ENCODE assay signal across 8 cellular contexts in genomic region chrX:155819966-155820491, GRCh38.
DNase-seq lines count a peak whose midpoint lies in the region; ATAC-seq and TF ChIP-seq lines count a peak whose summit lies in the region.

No MANE protein-coding gene starts in this region.

- H3K9me3 Mint-ChIP-seq in activated CD4-positive, alpha-beta T cell treated with anti-CD3 and anti-CD28 coated beads, Interleukin-2, amount 10 ng/mL, durations not matched to agents 7 days and 5 days, result no peaks in the 10 kb centered on the region
- peaks cover 0 to 19% (median 5%) of the 10 kb centered on the region in 11 donors for H3K9me3 Mint-ChIP-seq in naive thymus-derived CD4-positive, alpha-beta T cell

- DNase-seq in DMS53 (lab: John Stamatoyannopoulos, UW) (peak; percentile 89), NCI-H526 (lab: John Stamatoyannopoulos, UW) (peak; percentile 93 to 96), epithelial cell of prostate (ENCODE audit: low read depth, low spot score) (peak; percentile 82), thyroid gland (peak; percentile 70 to 76)
- DNase-seq in activated CD4-positive, alpha-beta T cell treated with anti-CD3 and anti-CD28 coated beads, Interleukin-2, amount 10 ng/mL, durations not matched to agents 7 days and 5 days, result peak; percentile 52
- peak in 7 of 9 donors; percentile 12 to 50 (median 39) for DNase-seq in naive thymus-derived CD4-positive, alpha-beta T cell

- WGBS in thyroid gland, 2 donors, result 58 to 76% methylated on average over 3 of the region's 3 CpGs

- no peak overlapping the region for H3K4me3 ChIP-seq in naive thymus-derived CD4-positive, alpha-beta T cell (ENCODE audit: low read length)
- H3K4me3 ChIP-seq in thyroid gland (replicated peaks in 1 of 3), result no peak overlapping the region

- H3K4me3 Mint-ChIP-seq in activated CD4-positive, alpha-beta T cell treated with anti-CD3 and anti-CD28 coated beads, Interleukin-2, amount 10 ng/mL, durations not matched to agents 7 days and 5 days, result no peak overlapping the region
- no peak overlapping the region for H3K4me3 Mint-ChIP-seq in naive thymus-derived CD4-positive, alpha-beta T cell

- peak in 5 of 6 experiments; percentile 18 to 79 (median 53) for TF ChIP-seq CTCF in thyroid gland (IDR thresholded peaks at IDR 0.05)

- H3K27ac ChIP-seq in epithelial cell of prostate (no peak overlapping the region), thyroid gland (no peak overlapping the region)
- no peak overlapping the region for H3K27ac ChIP-seq in naive thymus-derived CD4-positive, alpha-beta T cell (ENCODE audit: low read depth, low read length)

- no peak for TF ChIP-seq POLR2A in thyroid gland (IDR thresholded peaks at IDR 0.05)

- peaks cover 2% of the 10 kb centered on the region for H3K4me1 Mint-ChIP-seq in activated CD4-positive, alpha-beta T cell treated with anti-CD3 and anti-CD28 coated beads, Interleukin-2, amount 10 ng/mL, durations not matched to agents 7 days and 5 days
- peaks cover 0 to 3% (median 0%) of the 10 kb centered on the region in 7 donors for H3K4me1 Mint-ChIP-seq in naive thymus-derived CD4-positive, alpha-beta T cell

- no peaks in the 10 kb centered on the region for H3K36me3 ChIP-seq in naive thymus-derived CD4-positive, alpha-beta T cell (ENCODE audit: control insufficient read depth in 2 of 3, insufficient read depth in 3 of 3, low read length in 3 of 3)
- no peaks in the 10 kb centered on the region for H3K36me3 ChIP-seq in thyroid gland

- no peaks in the 10 kb centered on the region for H3K9me3 ChIP-seq in naive thymus-derived CD4-positive, alpha-beta T cell (ENCODE audit: control insufficient read depth in 2 of 3, low read length in 3 of 3)
- H3K9me3 ChIP-seq in thyroid gland, result no peaks in the 10 kb centered on the region

- H3K27me3 ChIP-seq in naive thymus-derived CD4-positive, alpha-beta T cell (ENCODE audit: control insufficient read depth in 2 of 2, insufficient read depth in 2 of 2, low read length in 2 of 2), result no peaks in the 10 kb centered on the region
- no peaks in the 10 kb centered on the region for H3K27me3 ChIP-seq in thyroid gland

- CTCF ChIA-PET in activated CD4-positive, alpha-beta T cell treated with anti-CD3 and anti-CD28 coated beads, Interleukin-2, amount 10 ng/mL, durations not matched to agents 7 days and 5 days (lab: Charles Lee), result no interaction called here
- CTCF ChIA-PET in naive thymus-derived CD4-positive, alpha-beta T cell (lab: Charles Lee), result no interaction called here

- no peaks in the 10 kb centered on the region for H3K36me3 Mint-ChIP-seq in activated CD4-positive, alpha-beta T cell treated with anti-CD3 and anti-CD28 coated beads, Interleukin-2, amount 10 ng/mL, durations not matched to agents 7 days and 5 days (ENCODE audit: low read depth)
- H3K36me3 Mint-ChIP-seq in naive thymus-derived CD4-positive, alpha-beta T cell, result no peaks in the 10 kb centered on the region

- no peak overlapping the region for H3K27ac Mint-ChIP-seq in activated CD4-positive, alpha-beta T cell treated with anti-CD3 and anti-CD28 coated beads, Interleukin-2, amount 10 ng/mL, durations not matched to agents 7 days and 5 days
- no peak overlapping the region for H3K27ac Mint-ChIP-seq in naive thymus-derived CD4-positive, alpha-beta T cell

- POLR2A ChIA-PET in activated CD4-positive, alpha-beta T cell treated with anti-CD3 and anti-CD28 coated beads, Interleukin-2, amount 10 ng/mL, durations not matched to agents 7 days and 5 days (lab: Charles Lee), result no interaction called here
- POLR2A ChIA-PET in naive thymus-derived CD4-positive, alpha-beta T cell (lab: Charles Lee), result no interaction called here

- peaks cover 3% of the 10 kb centered on the region for H3K27me3 Mint-ChIP-seq in activated CD4-positive, alpha-beta T cell treated with anti-CD3 and anti-CD28 coated beads, Interleukin-2, amount 10 ng/mL, durations not matched to agents 7 days and 5 days
- peaks cover 8 to 32% (median 12%) of the 10 kb centered on the region in 5 donors for H3K27me3 Mint-ChIP-seq in naive thymus-derived CD4-positive, alpha-beta T cell

- ATAC-seq in HG03565 (IDR thresholded peaks at IDR 0.05; ENCODE audit: unreplicated experiment) (peak; percentile 48), HG02970 (IDR thresholded peaks at IDR 0.05; ENCODE audit: low FRiP score, unreplicated experiment) (no peak)
- peak; percentile 64 for ATAC-seq in naive thymus-derived CD4-positive, alpha-beta T cell

- no peaks in the 10 kb centered on the region for H3K4me1 ChIP-seq in naive thymus-derived CD4-positive, alpha-beta T cell (ENCODE audit: control insufficient read depth in 2 of 2, insufficient read depth in 2 of 2, low read length in 2 of 2)
- no peaks in the 10 kb centered on the region for H3K4me1 ChIP-seq in thyroid gland

- intact Hi-C loops in naive thymus-derived CD4-positive, alpha-beta T cell (cut with micrococcal nuclease), result loop anchor here (1.0 to 2.0 kb wide), 6 partner anchors 726 to 902 kb away; no protein-coding TSS in a partner anchor
- intact Hi-C loops in thyroid gland (cut with DNase I), result no loop called here

Comparison
In these comparisons a context has a peak if more than half of its experiments do, and no peak if none do; other contexts are left out.
1. DNase-seq: peak in every context shown above with its lines; median percentile 94 in NCI-H526; 89 in DMS53; 82 in epithelial cell of prostate; 73 in thyroid gland; 52 in activated CD4-positive, alpha-beta T cell treated with anti-CD3 and anti-CD28 coated beads, Interleukin-2, amount 10 ng/mL, durations not matched to agents 7 days and 5 days; 39 in naive thymus-derived CD4-positive, alpha-beta T cell.